In the genomic region with DNA sequence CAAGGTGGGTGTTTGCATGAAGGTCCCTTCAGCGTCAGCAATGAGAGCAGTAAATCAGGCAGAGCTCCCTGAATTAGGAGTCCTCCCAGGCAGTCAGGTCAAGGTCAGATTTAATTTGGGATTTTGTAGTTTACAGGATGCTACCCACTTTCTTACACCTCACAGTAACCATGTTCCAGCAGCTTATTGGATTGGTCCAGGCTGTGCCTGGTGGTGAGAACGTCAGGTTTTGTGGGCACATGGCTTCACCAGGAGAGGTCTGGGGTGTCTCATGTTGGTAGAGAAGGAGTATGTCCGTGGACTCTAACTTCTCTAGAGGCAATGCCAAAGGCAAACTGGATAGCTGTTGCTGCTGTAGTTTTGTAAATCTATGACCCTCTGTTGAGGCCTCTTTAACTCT, we compare ENCODE assay signal across 8 cellular contexts.
"Had no signal": no experiment of that assay in that cellular context is flagged by ENCODE, and none has a peak within 500 bp of the region (broad histone marks: within the 10 kb centered on the region; RNA-seq: fewer than 3 reads in every experiment).

No MANE protein-coding gene starts in this region.

- H3K4me3 ChIP-seq: GM23338, K562 had no signal

- H3K27ac Mint-ChIP-seq: GM23338, H9 had no signal

- DNase-seq: H9, HCEC 1CT, IMR-90 had no signal

- FAIRE-seq: H1, H54, HTR-8/SVneo, K562 had no signal

- ATAC-seq: GM23338, K562 had no signal

- H3K9me3 Mint-ChIP-seq: GM23338, H9 had no signal

- H3K4me3 Mint-ChIP-seq: GM23338, H9 had no signal

- H3K4me2 ChIP-seq: GM23338 had no signal

- H2AFZ ChIP-seq: GM23338 had no signal
